Comparison of ENCODE assay signal across 20 cellular contexts in the genomic region with DNA sequence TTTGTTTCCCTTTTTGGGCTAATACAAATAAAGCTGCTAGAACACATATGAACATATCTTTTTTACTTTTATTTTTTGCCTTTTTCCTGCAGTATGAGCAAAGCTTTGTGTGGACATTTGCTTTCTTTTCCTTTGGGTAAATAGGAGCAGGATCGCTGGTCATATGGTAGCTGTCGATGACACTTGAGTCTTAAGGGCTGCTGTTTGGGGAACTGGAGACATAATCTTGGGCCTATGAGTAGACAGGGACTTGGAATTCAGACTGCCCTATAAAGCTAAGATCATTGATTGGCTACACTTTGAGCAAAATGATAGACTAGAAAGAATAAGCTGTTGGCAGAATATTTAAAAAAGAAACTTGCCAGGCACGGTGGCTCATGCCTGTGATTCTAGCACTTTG.
"Had no signal": no experiment of that assay in that cellular context is flagged by ENCODE, and none has a peak within 500 bp of the region (broad histone marks: within the 10 kb centered on the region; RNA-seq: fewer than 3 reads in every experiment).

No MANE protein-coding gene starts in this region.

- H3K9me3 Mint-ChIP-seq: central memory CD8-positive, alpha-beta T cell had no signal

- H3K4me3 ChIP-seq: esophagus squamous epithelium, gastroesophageal sphincter, lung, pancreas, tibial artery had no signal

- H3K27ac Mint-ChIP-seq: progenitor cell of endocrine pancreas; stimulated activated effector memory CD8-positive, alpha-beta T cell treated with anti-CD3 and anti-CD28 coated beads, Interleukin-12 subunit alpha, Interleukin-12 subunit beta, amount 100 ng/mL, for 72 hours; stimulated activated naive CD8-positive, alpha-beta T cell treated with anti-CD3 and anti-CD28 coated beads, Interleukin-15, Interleukin-2, amounts not matched to agents 100 ng/mL and 50 ng/mL, for 24 hours had no signal

- H3K4me3 Mint-ChIP-seq: central memory CD8-positive, alpha-beta T cell; stimulated activated effector memory CD8-positive, alpha-beta T cell treated with anti-CD3 and anti-CD28 coated beads, Interleukin-12 subunit alpha, Interleukin-12 subunit beta, amount 100 ng/mL, for 72 hours; stimulated activated naive CD8-positive, alpha-beta T cell treated with anti-CD3 and anti-CD28 coated beads, Interleukin-15, Interleukin-2, amounts not matched to agents 100 ng/mL and 50 ng/mL, for 24 hours had no signal

- H3K27me3 Mint-ChIP-seq: central memory CD8-positive, alpha-beta T cell; naive thymus-derived CD8-positive, alpha-beta T cell; progenitor cell of endocrine pancreas; stimulated activated naive CD8-positive, alpha-beta T cell treated with anti-CD3 and anti-CD28 coated beads, Interleukin-15, Interleukin-2, amounts not matched to agents 100 ng/mL and 50 ng/mL, for 24 hours had no signal

- H3K9me3 ChIP-seq: esophagus squamous epithelium, gastroesophageal sphincter, neutrophil, pancreas, tibial artery had no signal

- FAIRE-seq: pancreas had no signal

- H3K36me3 ChIP-seq: esophagus squamous epithelium, gastroesophageal sphincter, neutrophil, pancreas, tibial artery had no signal

- ATAC-seq: gastroesophageal sphincter; left lobe of liver; naive thymus-derived CD8-positive, alpha-beta T cell; pancreas; right cardiac atrium; stimulated activated effector memory CD8-positive, alpha-beta T cell treated with anti-CD3 and anti-CD28 coated beads, Interleukin-12 subunit alpha, Interleukin-12 subunit beta, amount 100 ng/mL, for 72 hours had no signal

- H3K4me1 ChIP-seq: pancreas had no signal

- H3K36me3 Mint-ChIP-seq: stimulated activated effector memory CD8-positive, alpha-beta T cell treated with anti-CD3 and anti-CD28 coated beads, Interleukin-12 subunit alpha, Interleukin-12 subunit beta, amount 100 ng/mL, for 72 hours had no signal

- DNase-seq: effector memory CD4-positive, alpha-beta T cell; esophagus squamous epithelium; foreskin fibroblast; glutamatergic neuron; islet precursor cell; mesendoderm; naive thymus-derived CD8-positive, alpha-beta T cell; pancreas; right cardiac atrium; stimulated activated CD4-positive, alpha-beta T cell treated with anti-CD3 and anti-CD28 coated beads, Interleukin-4, amount 100 ng/mL, for 1 hour; stimulated activated CD8-positive, alpha-beta memory T cell treated with anti-CD3 and anti-CD28 coated beads, Interleukin-4, amount 100 ng/mL, for 48 hours; tibial artery had no signal

- H3K27ac ChIP-seq: esophagus squamous epithelium, neutrophil, pancreas, tibial artery had no signal

- H3K27me3 ChIP-seq: esophagus squamous epithelium, gastroesophageal sphincter, neutrophil, pancreas, tibial artery had no signal
